Comparison of ENCODE assay signal across 8 cellular contexts in the genomic region with DNA sequence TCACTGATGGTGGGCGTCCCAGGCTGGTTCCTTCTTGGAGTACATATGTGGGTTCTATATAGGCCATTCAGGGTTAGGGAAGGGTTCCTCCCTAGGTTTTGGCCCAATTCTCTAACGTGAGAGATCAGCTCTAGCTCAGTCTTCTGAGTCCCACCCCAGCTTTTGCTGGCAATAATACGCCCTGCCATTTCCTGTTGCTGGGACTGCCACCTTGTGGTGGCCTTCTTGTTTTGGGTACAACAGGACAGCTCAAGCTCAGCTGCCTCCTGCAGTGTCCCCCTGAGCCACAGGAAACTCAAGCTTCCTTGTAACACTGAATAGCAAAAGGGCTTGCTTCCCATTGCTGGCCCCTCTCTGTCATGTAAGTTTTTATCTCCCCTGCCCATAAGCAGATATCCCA.
A peak's percentile ranks its signal among the peaks of the same experiment; 100 is the strongest.
DNase-seq lines count a peak whose midpoint lies in the region; ATAC-seq and TF ChIP-seq lines count a peak whose summit lies in the region.

No MANE protein-coding gene starts in this region.

- intact Hi-C loops in spleen (cut with DNase I; ENCODE audit: low total_unique reads), result no loop called here

- H3K36me3 ChIP-seq in HAP-1 (replicated peaks), result no peaks in the 10 kb centered on the region
- H3K36me3 ChIP-seq in spleen, result peaks cover 0 to 17% (median 0%) of the 10 kb centered on the region in 6 donors

- H3K4me1 ChIP-seq in HAP-1 (no peaks in the 10 kb centered on the region), foreskin keratinocyte (peaks cover 6% of the 10 kb centered on the region), spleen (peaks cover 0 to 18% (median 0%) of the 10 kb centered on the region in 6 donors)

- TF ChIP-seq POLR2A in spleen (IDR thresholded peaks at IDR 0.05), result no peak

- H3K4me3 ChIP-seq in HAP-1 (no peak overlapping the region), spleen (no peak overlapping the region)

- peak; percentile 45 for ATAC-seq in foreskin keratinocyte

- WGBS in spleen, 5 donors, result 38 to 46% (median 45%) methylated on average over 3 of the region's 3 CpGs

- in situ Hi-C loops in HAP-1 (cut with MboI; ENCODE audit: low sequenced_read_pairs), result no loop called here

- H3K9me3 ChIP-seq in HAP-1, result no peaks in the 10 kb centered on the region
- peaks cover 0 to 6% (median 0%) of the 10 kb centered on the region in 8 donors for H3K9me3 ChIP-seq in spleen

- DNase-seq in NK-92 treated with Interleukin-12 subunit alpha and Interleukin-12 subunit beta, amount 100 ng/mL, for 24 hours (lab: John Stamatoyannopoulos, UW), result peak; percentile 6
- no peak for DNase-seq in NK-92 (lab: John Stamatoyannopoulos, UW; ENCODE audit: unreplicated experiment)
- DNase-seq in HAP-1 (ENCODE audit: low spot score in 2 of 2), result peak; percentile 27 to 59
- peak; percentile 47 for DNase-seq in NCI-H1694 (lab: John Stamatoyannopoulos, UW)
- DNase-seq in activated CD8-positive, alpha-beta memory T cell treated with anti-CD3 and anti-CD28 coated beads, Interleukin-2, amount 50 U/mL, for 48 hours, result peak; percentile 63
- DNase-seq in foreskin keratinocyte, result no peak
- peak; percentile 81 for DNase-seq in spleen
- DNase-seq in mesenteric fat pad (ENCODE audit: low spot score), result no peak

- TF ChIP-seq CTCF in foreskin keratinocyte (conservative IDR thresholded peaks at IDR 0.05) (peak; percentile 49), spleen (IDR thresholded peaks at IDR 0.05 in 8 of 11, conservative IDR thresholded peaks at IDR 0.05 in 3 of 11) (peak in 9 of 11 experiments; percentile 19 to 61 (median 43))

- H3K27me3 ChIP-seq in HAP-1 (ENCODE audit: low read depth), result no peaks in the 10 kb centered on the region
- no peaks in the 10 kb centered on the region for H3K27me3 ChIP-seq in foreskin keratinocyte
- H3K27me3 ChIP-seq in spleen (replicated peaks in 1 of 7), result no peaks in the 10 kb centered on the region

- H3K27ac ChIP-seq in foreskin keratinocyte, result no peak overlapping the region
- no peak overlapping the region for H3K27ac ChIP-seq in spleen

Comparison
In these comparisons a context has a peak if more than half of its experiments do, and no peak if none do; other contexts are left out.
1. DNase-seq: peak in NK-92 treated with Interleukin-12 subunit alpha and Interleukin-12 subunit beta, amount 100 ng/mL, for 24 hours (single experiment), HAP-1 (2 of 2), NCI-H1694 (single experiment), activated CD8-positive, alpha-beta memory T cell treated with anti-CD3 and anti-CD28 coated beads, Interleukin-2, amount 50 U/mL, for 48 hours (single experiment) and spleen (single experiment); none in NK-92 (single experiment), foreskin keratinocyte (0 of 2) and mesenteric fat pad (single experiment).